Comparison of ENCODE assay signal across 13 cellular contexts in the genomic region with DNA sequence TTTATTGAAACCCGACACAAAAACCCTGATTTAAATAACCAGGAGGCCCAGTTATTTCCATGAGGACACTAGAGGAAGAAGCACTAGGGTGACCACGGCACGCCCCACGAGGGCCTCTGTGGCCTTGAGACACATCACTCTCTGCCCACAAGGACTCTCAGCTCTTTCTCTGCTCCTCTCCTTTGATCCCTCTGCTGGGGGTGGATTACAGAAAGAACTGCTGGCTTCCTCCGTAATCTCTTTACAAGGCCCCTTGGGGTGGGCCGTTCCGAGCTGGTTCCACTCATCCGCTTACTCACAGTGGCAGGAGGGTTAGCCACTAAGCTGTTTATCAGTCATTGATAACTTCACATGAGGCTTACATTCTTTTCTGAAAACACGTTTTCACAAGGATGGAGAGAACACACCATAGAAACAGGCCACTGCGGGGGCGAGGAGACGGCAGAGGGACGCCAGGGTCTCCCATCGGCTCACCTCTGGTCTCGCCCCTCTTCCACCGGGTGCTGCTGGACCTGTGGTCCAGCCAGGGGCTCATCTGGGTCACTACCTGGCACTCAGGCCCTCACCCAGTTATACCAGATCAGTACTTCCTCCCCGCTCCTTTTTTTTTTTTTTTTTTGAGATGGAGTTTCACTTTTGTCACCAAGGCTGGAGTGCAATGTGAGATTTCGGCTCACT. TPM values are rescaled to one million over a fixed set of nuclear protein-coding genes. Genes with fewer than 3 reads are reported as not detected.
DNase-seq lines count a peak whose midpoint lies in the region; ATAC-seq and TF ChIP-seq lines count a peak whose summit lies in the region.
"Had no signal": no experiment of that assay in that cellular context is flagged by ENCODE, and none has a peak within 500 bp of the region (broad histone marks: within the 10 kb centered on the region; RNA-seq: fewer than 3 reads in every experiment).

No MANE protein-coding gene starts in this region.

- no peaks in the 10 kb centered on the region for H3K9me3 Mint-ChIP-seq in CD4-positive, alpha-beta T cell
- no peaks in the 10 kb centered on the region for H3K9me3 Mint-ChIP-seq in activated naive CD8-positive, alpha-beta T cell treated with anti-CD3 and anti-CD28 coated beads, Interleukin-2, amount 50 U/mL, for 24 hours
- H3K9me3 Mint-ChIP-seq: effector memory CD8-positive, alpha-beta T cell had no signal

- no peak overlapping the region for H3K27ac ChIP-seq in CD4-positive, alpha-beta T cell (ENCODE audit: low read depth, low read length)
- H3K27ac ChIP-seq in HEK293 (ENCODE audit: extremely low read depth, low read depth, low read length) (no peak overlapping the region), neutrophil (peak overlapping the region; percentile 18)
- H3K27ac ChIP-seq: prostate gland had no signal

- no peak for DNase-seq in CD4-positive, alpha-beta T cell
- DNase-seq in activated naive CD8-positive, alpha-beta T cell treated with anti-CD3 and anti-CD28 coated beads, Interleukin-2, amount 50 U/mL, for 24 hours: no peak
- DNase-seq in HCEC 1CT: no peak
- DNase-seq: C1 segment of cervical spinal cord; effector memory CD8-positive, alpha-beta T cell; foreskin melanocyte; KBM-7; NCI-H1436 had no signal

- no peaks in the 10 kb centered on the region for H3K27me3 Mint-ChIP-seq in CD4-positive, alpha-beta T cell
- H3K27me3 Mint-ChIP-seq in activated naive CD8-positive, alpha-beta T cell treated with anti-CD3 and anti-CD28 coated beads, Interleukin-2, amount 50 U/mL, for 24 hours: no peaks in the 10 kb centered on the region
- H3K27me3 Mint-ChIP-seq: effector memory CD8-positive, alpha-beta T cell had no signal

- POLR2A ChIA-PET in CD4-positive, alpha-beta T cell (lab: Charles Lee): interaction anchor here (0.6 kb wide), 1 partner anchor 19 kb away, joined by 5 read pairs; no protein-coding TSS in a partner anchor
- POLR2A ChIA-PET in HEK293 (lab: Yijun Ruan, JAX): interaction anchor here (0.6 to 1.2 kb wide), 2 partner anchors 17 to 231 kb away, joined by 3 to 5 read pairs; a partner anchor contains a TSS

- no peak for ATAC-seq in CD4-positive, alpha-beta T cell (ENCODE audit: poor library complexity)
- ATAC-seq in activated naive CD8-positive, alpha-beta T cell treated with anti-CD3 and anti-CD28 coated beads, Interleukin-2, amount 50 U/mL, for 24 hours: peak; percentile 50
- ATAC-seq in HG02588 (IDR thresholded peaks at IDR 0.05; ENCODE audit: unreplicated experiment) (no peak), HG03469 (IDR thresholded peaks at IDR 0.05; ENCODE audit: unreplicated experiment) (no peak)
- ATAC-seq: effector memory CD8-positive, alpha-beta T cell had no signal

- no peak overlapping the region for H3K4me3 Mint-ChIP-seq in CD4-positive, alpha-beta T cell
- no peak overlapping the region for H3K4me3 Mint-ChIP-seq in activated naive CD8-positive, alpha-beta T cell treated with anti-CD3 and anti-CD28 coated beads, Interleukin-2, amount 50 U/mL, for 24 hours
- H3K4me3 Mint-ChIP-seq: effector memory CD8-positive, alpha-beta T cell had no signal

- H3K4me1 Mint-ChIP-seq in CD4-positive, alpha-beta T cell (ENCODE audit: low read depth): peaks cover 38% of the 10 kb centered on the region
- peaks cover 41% of the 10 kb centered on the region for H3K4me1 Mint-ChIP-seq in activated naive CD8-positive, alpha-beta T cell treated with anti-CD3 and anti-CD28 coated beads, Interleukin-2, amount 50 U/mL, for 24 hours

- no peak overlapping the region for H3K4me3 ChIP-seq in HEK293 (ENCODE audit: low read depth, low read length)
- H3K4me3 ChIP-seq in neutrophil (ENCODE audit: low read depth in 1 of 2, low read length in 1 of 2): no peak overlapping the region
- H3K4me3 ChIP-seq: prostate gland had no signal

- no peaks in the 10 kb centered on the region for H3K9me3 ChIP-seq in CD4-positive, alpha-beta T cell (ENCODE audit: control insufficient read depth, low read length)
- H3K9me3 ChIP-seq in HEK293 (ENCODE audit: control insufficient read depth, insufficient read depth, low read depth, low read length) (no peaks in the 10 kb centered on the region), neutrophil (no peaks in the 10 kb centered on the region)
- H3K9me3 ChIP-seq: prostate gland had no signal

- H3K4me1 ChIP-seq in HEK293 (ENCODE audit: control insufficient read depth, insufficient read depth, low read length): no peaks in the 10 kb centered on the region
- H3K4me1 ChIP-seq in neutrophil (ENCODE audit: control insufficient read depth in 1 of 2, insufficient read depth in 1 of 2, low read depth in 1 of 2, low read length in 1 of 2): no peaks in the 10 kb centered on the region
- H3K4me1 ChIP-seq: prostate gland had no signal

- TF ChIP-seq CTCF in CD4-positive, alpha-beta T cell (IDR thresholded peaks at IDR 0.05): no peak
- TF ChIP-seq CTCF in HEK293 (tag by site-specific recombination; IDR thresholded peaks at IDR 0.05): no peak
- TF ChIP-seq CTCF in neutrophil (IDR thresholded peaks at IDR 0.05): no peak

- CTCF ChIA-PET in CD4-positive, alpha-beta T cell (lab: Charles Lee): interaction anchor here (1.3 to 1.4 kb wide), 2 partner anchors 12 to 17 kb away, joined by 3 read pairs; a partner anchor contains a TSS
- CTCF ChIA-PET in HEK293 (lab: Yijun Ruan, JAX): interaction anchor here (0.6 kb wide), 1 partner anchor 23 kb away, joined by 5 read pairs; no protein-coding TSS in a partner anchor

- no peaks in the 10 kb centered on the region for H3K36me3 Mint-ChIP-seq in CD4-positive, alpha-beta T cell (ENCODE audit: low read depth)
- H3K36me3 Mint-ChIP-seq in activated naive CD8-positive, alpha-beta T cell treated with anti-CD3 and anti-CD28 coated beads, Interleukin-2, amount 50 U/mL, for 24 hours (ENCODE audit: low read depth): peaks cover 11% of the 10 kb centered on the region

- H3K27me3 ChIP-seq in CD4-positive, alpha-beta T cell (ENCODE audit: control insufficient read depth, insufficient read depth, low read length): no peaks in the 10 kb centered on the region
- no peaks in the 10 kb centered on the region for H3K27me3 ChIP-seq in neutrophil

- peak overlapping the region; percentile 74 for H3K27ac Mint-ChIP-seq in CD4-positive, alpha-beta T cell
- H3K27ac Mint-ChIP-seq in activated naive CD8-positive, alpha-beta T cell treated with anti-CD3 and anti-CD28 coated beads, Interleukin-2, amount 50 U/mL, for 24 hours: peak overlapping the region; percentile 33

- H3K36me3 ChIP-seq in HEK293 (ENCODE audit: control insufficient read depth in 2 of 2, insufficient read depth in 1 of 2, low read length in 2 of 2): no peaks in the 10 kb centered on the region
- no peaks in the 10 kb centered on the region for H3K36me3 ChIP-seq in neutrophil
- H3K36me3 ChIP-seq: prostate gland had no signal

- intact Hi-C loops in CD4-positive, alpha-beta T cell (cut with DNase I, micrococcal nuclease): no loop called here

TF ChIP-seq in HEK293, 187 proteins besides CTCF, POLR2A, EP300 and RAD21:
- TF ChIP-seq, protein P1, sequence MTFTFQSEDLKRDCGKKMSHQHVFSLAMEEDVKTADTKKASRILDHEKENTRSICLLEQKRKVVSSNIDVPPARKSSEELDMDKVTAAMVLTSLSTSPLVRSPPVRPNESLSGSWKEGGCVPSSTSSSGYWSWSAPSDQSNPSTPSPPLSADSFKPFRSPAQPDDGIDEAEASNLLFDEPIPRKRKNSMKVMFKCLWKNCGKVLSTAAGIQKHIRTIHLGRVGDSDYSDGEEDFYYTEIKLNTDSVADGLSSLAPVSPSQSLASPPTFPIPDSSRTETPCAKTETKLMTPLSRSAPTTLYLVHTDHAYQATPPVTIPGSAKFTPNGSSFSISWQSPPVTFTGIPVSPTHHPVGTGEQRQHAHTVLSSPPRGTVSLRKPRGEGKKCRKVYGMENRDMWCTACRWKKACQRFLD (tag by site-specific recombination; IDR thresholded peaks at IDR 0.05): no peak
- no peak for TF ChIP-seq TRIM28 (IDR thresholded peaks at IDR 0.05; ENCODE audit: borderline replicate concordance, low read length)
- TF ChIP-seq ZNF777 (tag by site-specific recombination; IDR thresholded peaks at IDR 0.05; ENCODE audit: borderline replicate concordance): no peak
- peak; percentile 58 for TF ChIP-seq ZNF341 (tag by site-specific recombination; IDR thresholded peaks at IDR 0.05; ENCODE audit: low read depth)
- no peak for TF ChIP-seq ZNF830 (tag by site-specific recombination; IDR thresholded peaks at IDR 0.05; ENCODE audit: low read depth)
- TF ChIP-seq GLIS1 (tag by site-specific recombination; IDR thresholded peaks at IDR 0.05): peak; percentile 44
- no peak for TF ChIP-seq ZNF146 (tag by site-specific recombination; IDR thresholded peaks at IDR 0.05)
- TF ChIP-seq, protein P2, sequence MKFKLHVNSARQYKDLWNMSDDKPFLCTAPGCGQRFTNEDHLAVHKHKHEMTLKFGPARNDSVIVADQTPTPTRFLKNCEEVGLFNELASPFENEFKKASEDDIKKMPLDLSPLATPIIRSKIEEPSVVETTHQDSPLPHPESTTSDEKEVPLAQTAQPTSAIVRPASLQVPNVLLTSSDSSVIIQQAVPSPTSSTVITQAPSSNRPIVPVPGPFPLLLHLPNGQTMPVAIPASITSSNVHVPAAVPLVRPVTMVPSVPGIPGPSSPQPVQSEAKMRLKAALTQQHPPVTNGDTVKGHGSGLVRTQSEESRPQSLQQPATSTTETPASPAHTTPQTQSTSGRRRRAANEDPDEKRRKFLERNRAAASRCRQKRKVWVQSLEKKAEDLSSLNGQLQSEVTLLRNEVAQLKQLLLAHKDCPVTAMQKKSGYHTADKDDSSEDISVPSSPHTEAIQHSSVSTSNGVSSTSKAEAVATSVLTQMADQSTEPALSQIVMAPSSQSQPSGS (tag by site-specific recombination; IDR thresholded peaks at IDR 0.05; ENCODE audit: low read depth): no peak
- no peak for TF ChIP-seq BCL11A (tag by site-specific recombination; IDR thresholded peaks at IDR 0.05; ENCODE audit: low read depth)
- no peak for TF ChIP-seq ZNF629 (tag by site-specific recombination; IDR thresholded peaks at IDR 0.05)

RNA-seq across cellular contexts. Expression of a gene that starts 17.6 kb away (rescaled TPM):
- 100 to 1,000 TPM; 142 to 145 TPM for total RNA-seq in CD4-positive, alpha-beta T cell
